In genomic region chr14:56004807-56005579, GRCh38 we compare ENCODE assay signal across 8 cellular contexts.
A peak's percentile ranks its signal among the peaks of the same experiment; 100 is the strongest.
DNase-seq lines count a peak whose midpoint lies in the region; ATAC-seq and TF ChIP-seq lines count a peak whose summit lies in the region.

No MANE protein-coding gene starts in this region.

- DNase-seq in GM06990 (ENCODE audit: extremely low read depth, insufficient read length): peak; percentile 18
- peak; percentile 78 for DNase-seq in M059J (ENCODE audit: low read depth)
- DNase-seq in activated naive CD8-positive, alpha-beta T cell treated with anti-CD3 and anti-CD28 coated beads for 36 hours: peak; percentile 11
- DNase-seq in stimulated activated CD8-positive, alpha-beta memory T cell treated with anti-CD3 and anti-CD28 coated beads, Interleukin-4, amount 100 ng/mL, for 24 hours (ENCODE audit: low read depth): peak; percentile 6
- DNase-seq in OCI-M2 (lab: John Stamatoyannopoulos, UW; ENCODE audit: unreplicated experiment): no peak
- DNase-seq in middle frontal gyrus (ENCODE audit: extremely low spot score, low spot score): no peak

- H3K4me3 ChIP-seq in GM06990 (replicated peaks; ENCODE audit: low read depth, low read length) (no peak overlapping the region; the same call in 1 of the 2 replicates), iPS-18a (ENCODE audit: low read length) (peak overlapping the region; percentile 15)

- TF ChIP-seq CTCF in GM06990 (IDR thresholded peaks at IDR 0.05; ENCODE audit: insufficient read depth, low read length, poor library complexity, severe bottlenecking): no peak

- peaks cover 81% of the 10 kb centered on the region for H3K27me3 Mint-ChIP-seq in activated naive CD8-positive, alpha-beta T cell treated with anti-CD3 and anti-CD28 coated beads for 36 hours

- ATAC-seq in GM21786 (IDR thresholded peaks at IDR 0.05; ENCODE audit: unreplicated experiment): peak; percentile 88

- H3K36me3 ChIP-seq in GM06990 (ENCODE audit: control insufficient read depth, insufficient read depth, low read length) (no peaks in the 10 kb centered on the region), iPS-18a (ENCODE audit: control insufficient read depth, low read depth, low read length) (no peaks in the 10 kb centered on the region)

- H3K9me3 ChIP-seq in iPS-18a (ENCODE audit: control insufficient read depth, low read depth, low read length): peaks cover 5% of the 10 kb centered on the region

- peaks cover 22% of the 10 kb centered on the region for H3K4me1 ChIP-seq in iPS-18a (ENCODE audit: control insufficient read depth, low read depth, low read length)

- peak overlapping the region; percentile 8 for H3K9ac ChIP-seq in iPS-18a (ENCODE audit: low read length)

- H3K36me3 Mint-ChIP-seq in activated naive CD8-positive, alpha-beta T cell treated with anti-CD3 and anti-CD28 coated beads for 36 hours: peaks cover 3% of the 10 kb centered on the region

- H3K27ac Mint-ChIP-seq in activated naive CD8-positive, alpha-beta T cell treated with anti-CD3 and anti-CD28 coated beads for 36 hours: no peak overlapping the region

- H3K4me3 Mint-ChIP-seq in activated naive CD8-positive, alpha-beta T cell treated with anti-CD3 and anti-CD28 coated beads for 36 hours: no peak overlapping the region

- H3K27me3 ChIP-seq in GM06990 (replicated peaks; ENCODE audit: control insufficient read depth, insufficient read depth, low read length) (no peaks in the 10 kb centered on the region), iPS-18a (ENCODE audit: control insufficient read depth, insufficient read depth, low read length) (peaks cover 4% of the 10 kb centered on the region)

- H3K27ac ChIP-seq in iPS-18a (ENCODE audit: low read length): peak overlapping the region; percentile 24

- H3K4me1 Mint-ChIP-seq in activated naive CD8-positive, alpha-beta T cell treated with anti-CD3 and anti-CD28 coated beads for 36 hours: peaks cover 40% of the 10 kb centered on the region

- peaks cover 10% of the 10 kb centered on the region for H3K9me3 Mint-ChIP-seq in activated naive CD8-positive, alpha-beta T cell treated with anti-CD3 and anti-CD28 coated beads for 36 hours

Comparison
In these comparisons a context has a peak if more than half of its experiments do, and no peak if none do; other contexts are left out.
1. DNase-seq: peak in GM06990 (single experiment), M059J (single experiment), activated naive CD8-positive, alpha-beta T cell treated with anti-CD3 and anti-CD28 coated beads for 36 hours (single experiment) and stimulated activated CD8-positive, alpha-beta memory T cell treated with anti-CD3 and anti-CD28 coated beads, Interleukin-4, amount 100 ng/mL, for 24 hours (single experiment); none in OCI-M2 (single experiment) and middle frontal gyrus (single experiment).